Comparison of ENCODE assay signal across 8 cellular contexts in the genomic region with DNA sequence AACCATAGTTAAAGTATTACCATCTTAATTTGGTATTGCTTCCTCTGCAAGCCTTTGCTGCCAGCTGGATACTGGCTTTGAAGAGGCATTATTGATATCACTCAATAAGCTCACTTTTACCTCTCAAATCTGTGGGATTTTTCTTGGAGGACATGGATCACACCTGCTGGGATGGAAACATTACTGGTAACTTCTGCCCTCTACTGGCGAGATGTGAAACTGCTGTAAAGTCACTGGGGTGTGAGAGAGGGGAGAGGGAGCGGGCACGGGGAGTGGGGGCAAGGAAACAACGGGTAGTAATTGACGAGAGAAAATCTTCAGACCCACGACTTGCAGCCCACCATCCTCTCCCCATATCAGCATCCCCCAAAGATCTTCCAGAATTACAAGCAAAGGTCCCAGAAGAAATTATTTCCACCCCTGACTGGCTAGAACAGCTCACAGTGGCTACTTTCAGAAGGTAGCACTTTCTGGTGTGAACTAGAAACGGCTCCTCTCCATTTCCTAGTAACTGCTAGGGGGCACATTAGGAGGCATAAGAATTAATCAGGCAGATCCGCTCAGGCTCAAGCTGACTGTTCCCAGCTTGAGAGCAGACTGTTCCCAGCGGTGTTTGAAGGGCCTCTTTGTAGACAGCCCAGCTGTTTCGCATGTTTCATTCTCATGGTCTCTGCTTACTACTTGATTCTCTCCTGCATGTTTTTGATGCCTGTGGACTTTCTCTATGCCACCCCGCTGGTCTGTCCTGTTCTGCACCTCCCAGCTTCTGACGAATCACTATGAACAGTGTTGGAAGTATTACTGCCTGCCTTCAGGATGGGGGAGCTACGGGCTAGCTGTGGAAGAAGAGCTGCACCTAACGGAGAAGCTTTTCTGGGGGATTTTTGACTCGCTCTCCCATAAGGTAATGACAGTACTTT.
A peak's percentile ranks its signal among the peaks of the same experiment; 100 is the strongest.
DNase-seq lines count a peak whose midpoint lies in the region; ATAC-seq, FAIRE-seq and TF ChIP-seq lines count a peak whose summit lies in the region.

No MANE protein-coding gene starts in this region.

- CTCF ChIA-PET in GM12878 (lab: Yijun Ruan, JAX): interaction anchor here (0.6 to 7.7 kb wide), 16 partner anchors 9 to 652 kb away, joined by 3 to 62 read pairs (median 5); a partner anchor contains a TSS

- H3F3A ChIP-seq in GM23248 (ENCODE audit: insufficient read depth): no peaks in the 10 kb centered on the region

- RAD21 ChIA-PET in GM12878 (lab: Charles Lee; ENCODE audit: unreplicated experiment): interaction anchor here (0.6 to 2.5 kb wide), 4 partner anchors 37 to 445 kb away, joined by 3 to 9 read pairs (median 4); no protein-coding TSS in a partner anchor

- TF ChIP-seq CTCF in BE2C (IDR thresholded peaks at IDR 0.05; ENCODE audit: low read depth, low read length) (peak; percentile 91), OCI-LY3 (IDR thresholded peaks at IDR 0.05; ENCODE audit: low read depth, low read length) (peak; percentile 91), GM12878 (IDR thresholded peaks at IDR 0.05 in 2 of 3, conservative IDR thresholded peaks at IDR 0.05 in 1 of 3; ENCODE audit: control insufficient read depth in 2 of 3, extremely low read depth in 1 of 3, insufficient read depth in 1 of 3, low read depth in 3 of 3, low read length in 3 of 3) (peak; percentile 63 to 84 (median 84))

- no peak for TF ChIP-seq EP300 in GM12878 (IDR thresholded peaks at IDR 0.05; ENCODE audit: borderline replicate concordance in 1 of 2, control insufficient read depth in 1 of 2, low read depth in 2 of 2, low read length in 2 of 2)

- H3K4me1 ChIP-seq in BE2C: no peaks in the 10 kb centered on the region; the same call in 1 of the 2 replicates
- H3K4me1 ChIP-seq in GM23248 (ENCODE audit: insufficient read depth): no peaks in the 10 kb centered on the region
- peaks cover 9% of the 10 kb centered on the region for H3K4me1 ChIP-seq in OCI-LY3 (ENCODE audit: low read length)
- no peaks in the 10 kb centered on the region for H3K4me1 ChIP-seq in GM12878 (ENCODE audit: control insufficient read depth, insufficient read depth, low read length)

- no peak for TF ChIP-seq POLR2A in GM12878 (IDR thresholded peaks at IDR 0.05; ENCODE audit: low read depth, low read length)

- no peaks in the 10 kb centered on the region for H4K20me1 ChIP-seq in GM23248 (ENCODE audit: insufficient read depth)
- H4K20me1 ChIP-seq in OCI-LY3 (ENCODE audit: insufficient read depth, low read length): no peaks in the 10 kb centered on the region
- H4K20me1 ChIP-seq in GM12878 (ENCODE audit: control insufficient read depth, insufficient read depth): no peaks in the 10 kb centered on the region

- ATAC-seq in GM12878: peak; percentile 73
- no peak for ATAC-seq in activated CD4-positive, CD25-positive, alpha-beta regulatory T cell treated with anti-CD3 and anti-CD28 coated beads, Interleukin-2, amount 50 U/mL, for 24 hours

- intact Hi-C loops in GM12878 (cut with micrococcal nuclease; ENCODE audit: unreplicated experiment): loop anchor here (1.0 kb wide), 1 partner anchor 226 kb away; no protein-coding TSS in a partner anchor

- no peak for FAIRE-seq in GM12878 (lab: Jason Lieb, UNC)

- H3K9ac ChIP-seq in GM23248 (no peak overlapping the region), OCI-LY3 (ENCODE audit: low read length) (no peak overlapping the region), GM12878 (ENCODE audit: control insufficient read depth, insufficient read depth, low read length) (no peak overlapping the region)

- no peaks in the 10 kb centered on the region for H3K36me3 ChIP-seq in BE2C
- H3K36me3 ChIP-seq in GM23248 (ENCODE audit: low read depth): no peaks in the 10 kb centered on the region
- H3K36me3 ChIP-seq in OCI-LY3 (replicated peaks; ENCODE audit: low read depth, low read length): no peaks in the 10 kb centered on the region
- H3K36me3 ChIP-seq in GM12878 (ENCODE audit: control insufficient read depth in 2 of 2, insufficient read depth in 2 of 2, low read length in 1 of 2): no peaks in the 10 kb centered on the region

- H3K4me2 ChIP-seq in GM23248 (ENCODE audit: unreplicated experiment) (no peak overlapping the region), OCI-LY3 (ENCODE audit: low read length) (peak overlapping the region; percentile 43), GM12878 (ENCODE audit: control insufficient read depth, insufficient read depth) (no peak overlapping the region)

- H3K9me3 ChIP-seq in BE2C (no peaks in the 10 kb centered on the region), GM23248 (ENCODE audit: low read depth) (no peaks in the 10 kb centered on the region), OCI-LY3 (ENCODE audit: insufficient read depth, low read length) (no peaks in the 10 kb centered on the region), GM12878 (replicated peaks; ENCODE audit: control insufficient read depth, insufficient read depth, low read length) (no peaks in the 10 kb centered on the region)

- no peak overlapping the region for H3K27ac ChIP-seq in GM23248
- H3K27ac ChIP-seq in OCI-LY3 (ENCODE audit: low read length): no peak overlapping the region
- no peak overlapping the region for H3K27ac ChIP-seq in GM12878 (ENCODE audit: control insufficient read depth, insufficient read depth)

- H3K79me2 ChIP-seq in GM23248 (ENCODE audit: insufficient read depth): no peaks in the 10 kb centered on the region
- no peaks in the 10 kb centered on the region for H3K79me2 ChIP-seq in OCI-LY3 (ENCODE audit: low read length)
- no peaks in the 10 kb centered on the region for H3K79me2 ChIP-seq in GM12878 (ENCODE audit: control insufficient read depth, insufficient read depth, low read length)

- POLR2A ChIA-PET in GM12878 (lab: Charles Lee): no interaction called here

- H2AFZ ChIP-seq in GM23248 (no peak overlapping the region), OCI-LY3 (ENCODE audit: low read depth, low read length) (no peak overlapping the region), GM12878 (ENCODE audit: control insufficient read depth, low read depth, low read length) (no peak overlapping the region)

- H3K27me3 ChIP-seq in BE2C (no peaks in the 10 kb centered on the region), GM23248 (replicated peaks; ENCODE audit: insufficient read depth) (peaks cover 21% of the 10 kb centered on the region), OCI-LY3 (ENCODE audit: low read depth, low read length) (no peaks in the 10 kb centered on the region), GM12878 (replicated peaks in 1 of 2; ENCODE audit: control insufficient read depth in 2 of 2, insufficient read depth in 2 of 2, low read length in 1 of 2) (no peaks in the 10 kb centered on the region)

- 29 to 42% methylated on average over 12 to 15 of the region's 15 CpGs for WGBS in GM23248 (ENCODE audit: low coverage in 1 of 2, low lambda C conversion rate in 2 of 2, missing lambda C conversion rate in 2 of 2), 2 experiments
- 24% methylated on average over 14 of the region's 15 CpGs for WGBS in GM12878 (ENCODE audit: insufficient coverage, insufficient replicate concordance, low lambda C conversion rate, missing lambda C conversion rate)

- H3K4me3 ChIP-seq in BE2C (ENCODE audit: low read depth, low read length) (peak overlapping the region; percentile 27; the same call in 1 of the 2 replicates), GM23248 (no peak overlapping the region), OCI-LY3 (ENCODE audit: low read length) (0 out of 2 replicates have a peak overlapping the region, but pooled peaks have one; percentile 13), GM12878 (no peak overlapping the region)

- peak; percentile 37 for TF ChIP-seq RAD21 in GM12878 (IDR thresholded peaks at IDR 0.05; ENCODE audit: insufficient read depth, low read depth, low read length)

- in situ Hi-C loops in GM23248 (cut with MboI): no loop called here
- in situ Hi-C loops in GM12878 (cut with MboI): loop anchor here (5.0 kb wide), 1 partner anchor 224 kb away; no protein-coding TSS in a partner anchor

- no TSS peak for BruUV-seq in GM12878 (replicated peaks; lab: Mats Ljungman, UMichigan)

- no peaks in the 10 kb centered on the region for H3K9me2 ChIP-seq in GM23248 (ENCODE audit: insufficient read depth)

- SMC1A ChIA-PET in GM12878 (lab: Charles Lee; ENCODE audit: uncharacterized antibody, unreplicated experiment): interaction anchor here (1.0 to 2.0 kb wide), 4 partner anchors 9 to 574 kb away, joined by 3 to 8 read pairs (median 4); a partner anchor contains a TSS

- peak; percentile 52 for DNase-seq in BE2C
- peak; percentile 49 for DNase-seq in GM23248
- DNase-seq in GM12878 (ENCODE audit: low read depth, low spot score): no peak
- peak; percentile 80 for DNase-seq in iPS-NIHi11 (ENCODE audit: low spot score)
- DNase-seq in stimulated activated CD8-positive, alpha-beta memory T cell treated with anti-CD3 and anti-CD28 coated beads, Interleukin-2, amount 100 ng/mL, for 48 hours (ENCODE audit: low read depth in 2 of 2): peak; percentile 10 to 14
- no peak for DNase-seq in HK-2 (ENCODE audit: unreplicated experiment)

TF ChIP-seq in GM12878, 131 proteins besides CTCF, POLR2A, EP300 and RAD21:
- TF ChIP-seq SMC3 (IDR thresholded peaks at IDR 0.05; ENCODE audit: borderline replicate concordance, low read length) (peak; percentile 46; the same call in 1 of the 2 replicates), RUNX3 (IDR thresholded peaks at IDR 0.05; ENCODE audit: low read length) (no peak)

Comparison
In these comparisons a context has a peak if more than half of its experiments do, and no peak if none do; other contexts are left out.
1. DNase-seq: peak in BE2C (single experiment), GM23248 (single experiment), iPS-NIHi11 (single experiment) and stimulated activated CD8-positive, alpha-beta memory T cell treated with anti-CD3 and anti-CD28 coated beads, Interleukin-2, amount 100 ng/mL, for 48 hours (2 of 2); none in GM12878 (single experiment) and HK-2 (single experiment).
2. H3K4me3 ChIP-seq: peak in BE2C (single experiment) and OCI-LY3 (single experiment); none in GM23248 (single experiment) and GM12878 (single experiment).
3. Peak in every context shown above with its lines, with median percentiles within 50 percentile points of each other: CTCF ChIP-seq.